ENCODE assay signal across 19 cellular contexts in the genomic region with DNA sequence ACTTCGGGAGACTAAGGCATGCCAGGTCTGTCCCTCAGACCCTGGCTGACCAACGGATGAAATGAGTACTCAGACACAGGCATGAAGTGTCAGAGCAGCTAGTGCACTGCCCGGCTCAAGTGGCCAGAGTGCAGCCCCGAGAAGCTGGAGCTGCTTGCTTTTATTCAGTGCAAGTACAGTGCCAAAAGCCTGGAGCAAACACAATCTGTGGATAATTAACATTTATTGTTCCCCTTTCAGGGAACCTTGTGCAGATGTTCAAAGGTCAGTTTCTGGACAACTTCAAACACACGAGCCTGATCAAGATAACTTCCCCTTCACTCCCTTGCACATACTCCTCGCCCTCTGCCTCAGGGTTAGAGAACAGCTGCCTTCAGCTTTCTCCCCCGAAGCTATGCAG. TPM values are rescaled to one million over a fixed set of nuclear protein-coding genes. Genes with fewer than 3 reads are reported as not detected.
DNase-seq lines count a peak whose midpoint lies in the region; ATAC-seq, FAIRE-seq and TF ChIP-seq lines count a peak whose summit lies in the region.
"Had no signal": no experiment of that assay in that cellular context is flagged by ENCODE, and none has a peak within 500 bp of the region (broad histone marks: within the 10 kb centered on the region; RNA-seq: fewer than 3 reads in every experiment).

No MANE protein-coding gene starts in this region.

- no peaks in the 10 kb centered on the region for H3K79me2 ChIP-seq in K562 (ENCODE audit: control insufficient read depth, insufficient read depth, low read length)

- H3K4me2 ChIP-seq in K562 (ENCODE audit: insufficient read depth, low read length), result no peak overlapping the region

- TF ChIP-seq EP300 in K562 (IDR thresholded peaks at IDR 0.05; ENCODE audit: low read length), result no peak

- peaks cover 0 to 2% (median 0%) of the 10 kb centered on the region in 6 donors for H3K9me3 Mint-ChIP-seq in immature natural killer cell
- H3K9me3 Mint-ChIP-seq: activated naive CD4-positive, alpha-beta T cell treated with anti-CD3 and anti-CD28 coated beads for 36 hours had no signal

- H3K27ac ChIP-seq in K562 (ENCODE audit: extremely low read depth, low read depth, low read length), result no peak overlapping the region

- H3K4me1 Mint-ChIP-seq in immature natural killer cell, result no peaks in the 10 kb centered on the region

- H3K4me3 ChIP-seq in K562, result no peak overlapping the region
- H3K4me3 ChIP-seq in mucosa of descending colon, result no peak overlapping the region

- TF ChIP-seq POLR2A in K562 (conservative IDR thresholded peaks at IDR 0.05), result no peak

- H3K36me3 ChIP-seq in K562 (ENCODE audit: control insufficient read depth, insufficient read depth, low read length) (no peaks in the 10 kb centered on the region), mucosa of descending colon (ENCODE audit: low read depth) (no peaks in the 10 kb centered on the region)

- no peak overlapping the region for H3K4me3 Mint-ChIP-seq in immature natural killer cell
- H3K4me3 Mint-ChIP-seq: activated naive CD4-positive, alpha-beta T cell treated with anti-CD3 and anti-CD28 coated beads for 36 hours had no signal

- no peak overlapping the region for H2AFZ ChIP-seq in K562 (ENCODE audit: low read depth, low read length)

- H4K20me1 ChIP-seq in K562 (replicated peaks; ENCODE audit: control insufficient read depth, insufficient read depth, low read length), result no peaks in the 10 kb centered on the region

- no peaks in the 10 kb centered on the region for H3K27me3 ChIP-seq in K562 (ENCODE audit: control insufficient read depth in 2 of 2, insufficient read depth in 2 of 2, low read length in 2 of 2)

- peak; percentile 68 for FAIRE-seq in K562 (lab: Jason Lieb, UNC)

- intact Hi-C loops in K562 (cut with micrococcal nuclease) (no loop called here), mucosa of descending colon (cut with DNase I, micrococcal nuclease) (no loop called here)

- peak; percentile 81 for ATAC-seq in K562
- peak; percentile 99 for ATAC-seq in mucosa of descending colon
- ATAC-seq: activated CD4-positive, CD25-positive, alpha-beta regulatory T cell treated with anti-CD3 and anti-CD28 coated beads, Interleukin-2, amount 50 U/mL, for 24 hours had no signal

- CTCF ChIA-PET in K562 (lab: Yijun Ruan, JAX; ENCODE audit: low intra/inter-chr PET ratio), result no interaction called here

- no peak overlapping the region for H3K9ac ChIP-seq in K562 (ENCODE audit: insufficient read depth in 1 of 2, low read depth in 2 of 2, low read length in 2 of 2)

- H3K9me1 ChIP-seq in K562 (ENCODE audit: control insufficient read depth, insufficient read depth, low read length), result no peaks in the 10 kb centered on the region

- H3K27ac Mint-ChIP-seq in immature natural killer cell, result peak overlapping the region in 1 of 6 donors; percentile 50
- H3K27ac Mint-ChIP-seq: activated naive CD4-positive, alpha-beta T cell treated with anti-CD3 and anti-CD28 coated beads for 36 hours had no signal

- no peaks in the 10 kb centered on the region for H3K9me3 ChIP-seq in K562 (replicated peaks; ENCODE audit: control insufficient read depth, insufficient read depth, low read depth, low read length)
- H3K9me3 ChIP-seq in mucosa of descending colon, result no peaks in the 10 kb centered on the region

- in situ Hi-C loops in K562 (cut with MboI), result no loop called here

- 13% methylated on average over 7 of the region's 7 CpGs for WGBS in K562 (ENCODE audit: insufficient coverage, low coverage, missing lambda C conversion rate)

- peaks cover 1 to 8% (median 3%) of the 10 kb centered on the region in 3 donors for H3K27me3 Mint-ChIP-seq in immature natural killer cell (ENCODE audit: low read depth in 3 of 3)

- POLR2A ChIA-PET in K562 (lab: Yijun Ruan, JAX), result no interaction called here

- TF ChIP-seq CTCF in K562 (IDR thresholded peaks at IDR 0.05 in 2 of 3, conservative IDR thresholded peaks at IDR 0.05 in 1 of 3; ENCODE audit: insufficient read depth in 2 of 3, low read depth in 1 of 3, low read length in 3 of 3) (no peak), mucosa of descending colon (IDR thresholded peaks at IDR 0.05) (no peak)

- no peaks in the 10 kb centered on the region for H3K36me3 Mint-ChIP-seq in immature natural killer cell

- BruUV-seq in K562 (replicated peaks; lab: Mats Ljungman, UMichigan), result no TSS peak

- H3K4me1 ChIP-seq in K562 (replicated peaks in 1 of 2; ENCODE audit: control insufficient read depth in 2 of 2, insufficient read depth in 2 of 2, low read length in 2 of 2) (peaks cover 0 to 4% of the 10 kb centered on the region in 2 experiments; a peak in 3 of 5 replicates), mucosa of descending colon (ENCODE audit: low read depth) (peaks cover 18% of the 10 kb centered on the region)

- DNase-seq in ELF-1 (ENCODE audit: low read depth, low spot score), result peak; percentile 63
- peak; percentile 90 for DNase-seq in NOMO-1 treated with DMSO at 0.1 percent for 48 hours (lab: John Stamatoyannopoulos, UW; ENCODE audit: unreplicated experiment)
- peak in 1 of 4 experiments; percentile 41 for DNase-seq in K562 (ENCODE audit: extremely low read depth in 1 of 4, low spot score in 3 of 4)
- peak; percentile 78 to 84 (median 80) for DNase-seq in mucosa of descending colon
- no peak for DNase-seq in NCI-H524 (lab: John Stamatoyannopoulos, UW)
- no peak for DNase-seq in immature natural killer cell
- no peak for DNase-seq in stimulated activated CD4-positive, alpha-beta T cell treated with anti-CD3 and anti-CD28 coated beads, Interleukin-4, amount 100 ng/mL, for 1 hour
- no peak for DNase-seq in DMS153 (lab: John Stamatoyannopoulos, UW)
- DNase-seq: activated CD8-positive, alpha-beta memory T cell treated with anti-CD3 and anti-CD28 coated beads, Interleukin-2, amount 50 U/mL, for 4 hours; activated naive CD4-positive, alpha-beta T cell treated with anti-CD3 and anti-CD28 coated beads for 36 hours; DMS79 treated with DMSO at 0.1 percent for 48 hours; foreskin melanocyte; GOT3; mesendoderm; NCI-H1048; occipital lobe; stimulated activated naive CD4-positive, alpha-beta T cell; SW 1271 had no signal

- TF ChIP-seq RAD21 in K562 (CRISPR knock-in tag; conservative IDR thresholded peaks at IDR 0.05 in 1 of 2, IDR thresholded peaks at IDR 0.05 in 1 of 2), result no peak

RNA-seq across cellular contexts. Expression of gene ATE1, which starts 7.9 kb away (rescaled TPM):
- 16.8 and 45.1 TPM in 2 replicates for total RNA-seq in K562 (2011; cell fraction: chromatin; rRNA removed; ENCODE audit: low replicate concordance)
- 7.8 and 8.8 TPM in 2 replicates for total RNA-seq in K562 (2011; cell fraction: nucleolus; rRNA removed)
- total RNA-seq in K562 (2011; cell fraction: nucleoplasm; rRNA removed), result 11.0 and 11.5 TPM in 2 replicates
- total RNA-seq in K562 (2014; rRNA removed), result 7.2 and 8.6 TPM in 2 replicates
- 13.3 and 13.9 TPM in 2 replicates for total RNA-seq in K562 (2014; rRNA removed; fragmentation: Illumina TruSeq; extraction: Trizol)
- 12.6 and 12.9 TPM in 2 replicates for total RNA-seq in K562 (2015; rRNA removed; fragmentation: Illumina TruSeq; extraction: Trizol)
- 9.4 and 14.2 TPM in 2 replicates for total RNA-seq in K562 (2021)
- 7.4 and 9.5 TPM in 2 replicates for polyA plus RNA-seq in K562 (2011; rRNA removed)
- 3.2 and 4.8 TPM in 2 replicates for polyA plus RNA-seq in K562 (2011; cell fraction: cytosol; rRNA removed)
- 8.5 and 9.8 TPM in 2 replicates for polyA plus RNA-seq in K562 (2011; cell fraction: nucleus; rRNA removed)
- polyA plus RNA-seq in K562 (2012), result 6.2 and 6.7 TPM in 2 replicates
- 8.0 and 8.8 TPM in 2 replicates for polyA plus RNA-seq in K562 (2014; fragmentation: Illumina TruSeq; extraction: Trizol)
- polyA plus RNA-seq in K562 (2014; fragmentation: Nextera tagmentation; extraction: Ambion mirVana), result 1 to 10 TPM; 3.0 to 3.5 TPM
- 5.6 and 7.1 TPM in 2 replicates for polyA plus RNA-seq in K562 (2014; rRNA removed)
- polyA minus RNA-seq in K562 (2011; rRNA and poly(A)+ RNA removed), result 20.6 and 21.0 TPM in 2 replicates
- polyA minus RNA-seq in K562 (2011; cell fraction: cytosol; rRNA and poly(A)+ RNA removed), result 9.4 and 10.6 TPM in 2 replicates
- 12.3 and 16.0 TPM in 2 replicates for polyA minus RNA-seq in K562 (2011; cell fraction: nucleus; rRNA and poly(A)+ RNA removed)
- total RNA-seq in mucosa of descending colon, result 10 to 100 TPM; 42.9 to 58.9 (median 52.2) TPM
- 10 to 100 TPM; 16.9 to 34.5 (median 32.9) TPM for polyA plus RNA-seq in immature natural killer cell

RNA-seq across cellular contexts. Expression of gene NSMCE4A, which starts 39.3 kb away (rescaled TPM):
- 57.0 and 100 TPM in 2 replicates for total RNA-seq in K562 (2011; cell fraction: chromatin; rRNA removed; ENCODE audit: low replicate concordance)
- 39.5 and 44.2 TPM in 2 replicates for total RNA-seq in K562 (2011; cell fraction: nucleolus; rRNA removed)
- 54.5 and 59.5 TPM in 2 replicates for total RNA-seq in K562 (2011; cell fraction: nucleoplasm; rRNA removed)
- 46.4 and 50.8 TPM in 2 replicates for total RNA-seq in K562 (2014; rRNA removed)
- total RNA-seq in K562 (2014; rRNA removed; fragmentation: Illumina TruSeq; extraction: Trizol), result 45.7 and 48.1 TPM in 2 replicates
- total RNA-seq in K562 (2015; rRNA removed; fragmentation: Illumina TruSeq; extraction: Trizol), result 42.8 and 46.4 TPM in 2 replicates
- total RNA-seq in K562 (2021), result 39.4 and 41.1 TPM in 2 replicates
- 48.4 and 65.6 TPM in 2 replicates for polyA plus RNA-seq in K562 (2011; rRNA removed)
- polyA plus RNA-seq in K562 (2011; cell fraction: cytosol; rRNA removed), result 20.1 and 35.3 TPM in 2 replicates
- 64.8 and 94.7 TPM in 2 replicates for polyA plus RNA-seq in K562 (2011; cell fraction: nucleus; rRNA removed)
- polyA plus RNA-seq in K562 (2012), result 30.7 and 34.3 TPM in 2 replicates
- 46.8 and 48.6 TPM in 2 replicates for polyA plus RNA-seq in K562 (2014; fragmentation: Illumina TruSeq; extraction: Trizol)
- polyA plus RNA-seq in K562 (2014; fragmentation: Nextera tagmentation; extraction: Ambion mirVana), result 10 to 100 TPM in 1 of 2 experiments, 1 to 10 TPM in 1; 8.4 to 12.3 TPM
- 78.6 and 88.5 TPM in 2 replicates for polyA plus RNA-seq in K562 (2014; rRNA removed)
- polyA minus RNA-seq in K562 (2011; rRNA and poly(A)+ RNA removed), result 23.9 and 24.6 TPM in 2 replicates
- 10.6 and 13.2 TPM in 2 replicates for polyA minus RNA-seq in K562 (2011; cell fraction: cytosol; rRNA and poly(A)+ RNA removed)
- 17.5 and 23.3 TPM in 2 replicates for polyA minus RNA-seq in K562 (2011; cell fraction: nucleus; rRNA and poly(A)+ RNA removed)
- 10 to 100 TPM; 50.2 to 69.8 (median 62.2) TPM for total RNA-seq in mucosa of descending colon
- 10 to 100 TPM; 38.5 to 79.6 (median 48.7) TPM for polyA plus RNA-seq in immature natural killer cell

RNA-seq across cellular contexts. Expression of gene TACC2, which starts 53.3 kb away (rescaled TPM):
- not detected in 2 replicates for total RNA-seq in K562 (2011; cell fraction: chromatin; rRNA removed; ENCODE audit: low replicate concordance)
- total RNA-seq in K562 (2011; cell fraction: nucleolus; rRNA removed), result not detected in 2 replicates
- not detected in 2 replicates for total RNA-seq in K562 (2011; cell fraction: nucleoplasm; rRNA removed)
- total RNA-seq in K562 (2014; rRNA removed) (under 0.01 TPM in 1 of 2 replicates, not detected in the other), K562 (2014; rRNA removed; fragmentation: Illumina TruSeq; extraction: Trizol) (not detected in 2 replicates), K562 (2015; rRNA removed; fragmentation: Illumina TruSeq; extraction: Trizol) (not detected in 2 replicates), K562 (2021) (0.22 and 0.35 TPM in 2 replicates), mucosa of descending colon (100 to 1,000 TPM in 2 of 3 donors, 10 to 100 TPM in 1; 97.5 to 170 (median 133) TPM)
- polyA plus RNA-seq in K562 (2011; rRNA removed) (not detected in 2 replicates), K562 (2014; fragmentation: Illumina TruSeq; extraction: Trizol) (0.08 TPM in 1 of 2 replicates, not detected in the other), K562 (2014; fragmentation: Nextera tagmentation; extraction: Ambion mirVana) (under 1 TPM in 1 of 2 experiments, not detected in 1; 0.03 TPM), K562 (2014; rRNA removed) (not detected in 2 replicates), immature natural killer cell (not detected)
- 0.22 TPM in 1 of 2 replicates, not detected in the other for polyA plus RNA-seq in K562 (2011; cell fraction: cytosol; rRNA removed)
- 0.17 TPM in 1 of 2 replicates, not detected in the other for polyA plus RNA-seq in K562 (2011; cell fraction: nucleus; rRNA removed)
- 0.08 and 0.21 TPM in 2 replicates for polyA plus RNA-seq in K562 (2012)
- not detected in 2 replicates for polyA minus RNA-seq in K562 (2011; rRNA and poly(A)+ RNA removed)
- polyA minus RNA-seq in K562 (2011; cell fraction: cytosol; rRNA and poly(A)+ RNA removed), result not detected in 2 replicates
- polyA minus RNA-seq in K562 (2011; cell fraction: nucleus; rRNA and poly(A)+ RNA removed), result not detected in 2 replicates
- total RNA-seq: activated naive CD4-positive, alpha-beta T cell treated with anti-CD3 and anti-CD28 coated beads for 36 hours had no signal

Comparison
In these comparisons a context has a peak if more than half of its experiments do, and no peak if none do; other contexts are left out.
1. DNase-seq: peak in ELF-1 (single experiment), NOMO-1 treated with DMSO at 0.1 percent for 48 hours (single experiment) and mucosa of descending colon (3 of 3); none in NCI-H524 (0 of 2), immature natural killer cell (0 of 3), stimulated activated CD4-positive, alpha-beta T cell treated with anti-CD3 and anti-CD28 coated beads, Interleukin-4, amount 100 ng/mL, for 1 hour (single experiment) and DMS153 (single experiment).
2. RNA of gene TACC2, which starts 53.3 kb away (total RNA-seq): 97.5 to 170 TPM in mucosa of descending colon; under 0.01 to 0.35 TPM in K562; every median in the first group is over 10 times any median in the second.